ENCODE assay signal across 12 cellular contexts in the genomic region with DNA sequence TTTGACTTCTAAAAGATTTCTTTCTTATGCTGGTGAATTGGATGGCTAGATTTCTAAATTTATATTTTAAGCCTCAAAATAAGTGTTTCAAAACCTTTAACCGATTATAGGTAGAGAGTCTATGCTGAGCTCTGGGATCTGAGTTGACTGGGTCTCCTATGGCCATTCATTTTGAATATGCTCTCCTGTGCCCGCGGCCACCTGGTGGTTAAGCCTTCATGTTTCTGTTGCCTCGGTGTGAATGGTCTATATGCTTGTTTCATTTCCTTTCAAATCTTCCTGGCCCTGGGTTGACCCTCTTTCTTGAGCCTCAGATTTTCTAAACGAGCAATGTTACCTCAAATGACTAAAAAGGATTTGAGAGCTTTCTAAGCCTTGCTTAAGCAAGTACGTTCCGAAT.
DNase-seq lines count a peak whose midpoint lies in the region; ATAC-seq, FAIRE-seq and TF ChIP-seq lines count a peak whose summit lies in the region.
"Had no signal": no experiment of that assay in that cellular context is flagged by ENCODE, and none has a peak within 500 bp of the region (broad histone marks: within the 10 kb centered on the region; RNA-seq: fewer than 3 reads in every experiment).

No MANE protein-coding gene starts in this region.

- in situ Hi-C loops in HepG2 (cut with HindIII; ENCODE audit: extremely low pct_ligation_motif_present, low pct_unique_long_range_greater_than_20kb), result no loop called here

- TF ChIP-seq CTCF in HepG2 (CRISPR knock-in tag; IDR thresholded peaks at IDR 0.05) (no peak), coronary artery (IDR thresholded peaks at IDR 0.05) (no peak)

- no peaks in the 10 kb centered on the region for H3K27me3 ChIP-seq in HepG2 (ENCODE audit: control insufficient read depth in 1 of 2, insufficient read depth in 2 of 2, low read length in 2 of 2)
- H3K27me3 ChIP-seq: sigmoid colon, upper lobe of left lung had no signal

- H2AFZ ChIP-seq in HepG2 (ENCODE audit: low read length), result no peak overlapping the region

- TF ChIP-seq EP300 in HepG2 (IDR thresholded peaks at IDR 0.05; ENCODE audit: low read depth in 2 of 2, low read length in 2 of 2), result no peak
- no peak for TF ChIP-seq EP300 in HepG2 (CRISPR knock-in tag; IDR thresholded peaks at IDR 0.05; ENCODE audit: borderline replicate concordance)

- no peaks in the 10 kb centered on the region for H3K4me1 ChIP-seq in HepG2 (ENCODE audit: insufficient read depth, low read length)
- H3K4me1 ChIP-seq: sigmoid colon, upper lobe of left lung had no signal

- no peak overlapping the region for H3K4me3 ChIP-seq in HepG2 (replicated peaks in 1 of 3; ENCODE audit: insufficient read depth in 1 of 3, low read depth in 2 of 3, low read length in 3 of 3)
- H3K4me3 ChIP-seq in coronary artery, result no peak overlapping the region
- H3K4me3 ChIP-seq: sigmoid colon, upper lobe of left lung had no signal

- no peak overlapping the region for H3K4me2 ChIP-seq in HepG2 (ENCODE audit: low read depth, low read length)

- no peak for TF ChIP-seq POLR2A in HepG2 (IDR thresholded peaks at IDR 0.05; ENCODE audit: insufficient read depth in 1 of 2, low read depth in 2 of 2, low read length in 2 of 2)

- no peaks in the 10 kb centered on the region for H4K20me1 ChIP-seq in HepG2 (ENCODE audit: insufficient read depth, low read length)

- ATAC-seq in HG03159 (IDR thresholded peaks at IDR 0.05; ENCODE audit: unreplicated experiment), result peak; percentile 69
- 0 out of 3 replicates have a peak, but pooled peaks have one; percentile 47 for ATAC-seq in HepG2
- no peak for ATAC-seq in HG03571 (IDR thresholded peaks at IDR 0.05; ENCODE audit: unreplicated experiment)
- no peak for ATAC-seq in Right ventricle myocardium inferior

- no peak for FAIRE-seq in HepG2 (lab: Jason Lieb, UNC)

- peaks cover 42% of the 10 kb centered on the region for H3K9me3 ChIP-seq in HepG2 (ENCODE audit: low read length)
- H3K9me3 ChIP-seq: sigmoid colon, upper lobe of left lung had no signal

- no peak overlapping the region for H3K27ac ChIP-seq in HepG2 (ENCODE audit: extremely low read length, insufficient read depth, low read length)
- no peak overlapping the region for H3K27ac ChIP-seq in coronary artery
- H3K27ac ChIP-seq: sigmoid colon, upper lobe of left lung had no signal

- under 1% methylated on average over 7 of the region's 7 CpGs for WGBS in HepG2 (ENCODE audit: low lambda C conversion rate)

- DNase-seq in EH (ENCODE audit: low read depth) (peak; percentile 5), RPMI8226 (peak; percentile 47), HepG2 (ENCODE audit: low spot score) (no peak), Right ventricle myocardium inferior (ENCODE audit: missing footprints) (no peak), coronary artery (ENCODE audit: low spot score) (no peak)
- DNase-seq in activated T-cell treated with anti-CD3 and anti-CD28 coated beads, Interleukin-2, amount 50 U/mL, for 48 hours, result no peak
- DNase-seq: activated T-cell treated with anti-CD3 and anti-CD28 coated beads, Interleukin-2, amount 50 U/mL, for 1 hour; foreskin melanocyte; sigmoid colon; upper lobe of left lung had no signal

- intact Hi-C loops in HepG2 (cut with micrococcal nuclease; ENCODE audit: unreplicated experiment) (no loop called here), Right ventricle myocardium inferior (cut with DNase I) (no loop called here)

- H3K9ac ChIP-seq in HepG2 (ENCODE audit: insufficient read depth, low read depth, low read length), result no peak overlapping the region

- CTCF ChIA-PET in HepG2 (lab: Yijun Ruan, JAX; ENCODE audit: low intra/inter-chr PET ratio, low total read pairs), result no interaction called here

- POLR2A ChIA-PET in HepG2 (lab: Yijun Ruan, JAX), result no interaction called here

- no peaks in the 10 kb centered on the region for H3K36me3 ChIP-seq in HepG2 (replicated peaks in 1 of 2; ENCODE audit: control insufficient read depth in 1 of 2, insufficient read depth in 2 of 2, low read length in 2 of 2)
- H3K36me3 ChIP-seq: sigmoid colon, upper lobe of left lung had no signal

- no peaks in the 10 kb centered on the region for H3K79me2 ChIP-seq in HepG2 (ENCODE audit: insufficient read depth, low read length)

- BruUV-seq in HepG2 (replicated peaks; lab: Mats Ljungman, UMichigan), result no TSS peak

- TF ChIP-seq RAD21 in HepG2 (CRISPR knock-in tag; IDR thresholded peaks at IDR 0.05), result no peak

TF ChIP-seq in HepG2, 621 proteins besides CTCF, POLR2A, EP300 and RAD21:
- TF ChIP-seq ZNF782 (CRISPR knock-in tag; IDR thresholded peaks at IDR 0.05; ENCODE audit: borderline replicate concordance), result no peak
- no peak for TF ChIP-seq ETV6 (CRISPR knock-in tag; conservative IDR thresholded peaks at IDR 0.05)
- TF ChIP-seq, protein P1, sequence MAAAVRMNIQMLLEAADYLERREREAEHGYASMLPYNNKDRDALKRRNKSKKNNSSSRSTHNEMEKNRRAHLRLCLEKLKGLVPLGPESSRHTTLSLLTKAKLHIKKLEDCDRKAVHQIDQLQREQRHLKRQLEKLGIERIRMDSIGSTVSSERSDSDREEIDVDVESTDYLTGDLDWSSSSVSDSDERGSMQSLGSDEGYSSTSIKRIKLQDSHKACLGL (CRISPR knock-in tag; IDR thresholded peaks at IDR 0.05), result no peak
TF ChIP-seq in HepG2: peak in this region for 0.

Comparison
In these comparisons a context has a peak if more than half of its experiments do, and no peak if none do; other contexts are left out.
1. DNase-seq: peak in EH (single experiment) and RPMI8226 (single experiment); none in HepG2 (single experiment), activated T-cell treated with anti-CD3 and anti-CD28 coated beads, Interleukin-2, amount 50 U/mL, for 48 hours (0 of 2), Right ventricle myocardium inferior (single experiment) and coronary artery (single experiment).
2. ATAC-seq: peak in HG03159 (single experiment) and HepG2 (single experiment); none in HG03571 (single experiment) and Right ventricle myocardium inferior (single experiment).